Comparison of ENCODE assay signal across 17 cellular contexts in the genomic region with DNA sequence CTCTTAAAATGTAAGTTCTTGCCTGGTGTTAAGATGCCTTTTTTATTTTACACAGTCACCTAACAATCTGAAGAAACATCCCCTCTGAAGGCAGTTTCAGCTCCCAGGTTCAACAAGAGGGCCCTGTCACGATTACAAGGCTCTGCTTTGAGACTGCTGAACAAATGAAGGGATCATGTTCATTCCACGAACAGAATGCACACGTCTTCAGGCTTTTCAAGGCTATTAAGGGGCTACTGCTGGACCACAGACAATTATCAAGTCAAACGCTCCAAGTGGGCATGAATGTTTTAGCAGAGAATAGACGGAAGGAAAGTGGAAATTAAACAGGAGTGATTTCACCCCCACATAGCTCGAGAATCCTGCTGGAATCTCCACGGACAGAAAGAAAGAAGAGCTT.
DNase-seq lines count a peak whose midpoint lies in the region; ATAC-seq and TF ChIP-seq lines count a peak whose summit lies in the region.
"Had no signal": no experiment of that assay in that cellular context is flagged by ENCODE, and none has a peak within 500 bp of the region (broad histone marks: within the 10 kb centered on the region; RNA-seq: fewer than 3 reads in every experiment).

No MANE protein-coding gene starts in this region.

- H3K23ac ChIP-seq in mesenchymal stem cell (ENCODE audit: low read length in 2 of 2) = no peak overlapping the region

- no peak overlapping the region for H2BK120ac ChIP-seq in mesenchymal stem cell (ENCODE audit: low read depth, low read length)

- no peaks in the 10 kb centered on the region for H3K9me2 ChIP-seq in GM23248 (ENCODE audit: insufficient read depth)

- H3K4me1 ChIP-seq in GM23248 (ENCODE audit: insufficient read depth) (peaks cover 31% of the 10 kb centered on the region), breast epithelium (no peaks in the 10 kb centered on the region), mesenchymal stem cell (ENCODE audit: control insufficient read depth, insufficient read depth, low read depth, low read length) (peaks cover 5% of the 10 kb centered on the region), subcutaneous abdominal adipose tissue (ENCODE audit: control insufficient read depth in 5 of 5, insufficient read depth in 5 of 5, low read length in 5 of 5) (peaks cover 0 to 14% (median 3%) of the 10 kb centered on the region in 5 donors)

- H3K9ac ChIP-seq in GM23248 (no peak overlapping the region), mesenchymal stem cell (ENCODE audit: low read length) (peak overlapping the region; percentile 91), subcutaneous abdominal adipose tissue (ENCODE audit: low read length in 5 of 5) (no peak overlapping the region)

- no peak overlapping the region for H2BK5ac ChIP-seq in mesenchymal stem cell (ENCODE audit: low read depth, low read length, poor library complexity, severe bottlenecking)

- no peak for DNase-seq in GM23248
- DNase-seq in breast epithelium (ENCODE audit: low spot score in 2 of 2) = no peak
- no peak for DNase-seq in mesenchymal stem cell
- no peak for DNase-seq in SHP77 (lab: John Stamatoyannopoulos, UW)
- DNase-seq in activated effector memory CD4-positive, alpha-beta T cell treated with anti-CD3 and anti-CD28 coated beads, Interleukin-2, amount 50 U/mL, for 16 hours = no peak
- DNase-seq in activated T-cell treated with anti-CD3 and anti-CD28 coated beads, Interleukin-2, amount 50 U/mL, for 48 hours = no peak
- DNase-seq: activated CD4-positive, alpha-beta memory T cell treated with anti-CD3 and anti-CD28 coated beads for 36 hours; cortex of kidney; erythroblast; H7; naive thymus-derived CD8-positive, alpha-beta T cell; NCI-H187 treated with DMSO at 0.1 percent for 48 hours; NCI-H524; SW 1271 had no signal

- H4K91ac ChIP-seq in mesenchymal stem cell (ENCODE audit: low read length) = no peak overlapping the region

- no peak for ATAC-seq in GM21528 (IDR thresholded peaks at IDR 0.05; ENCODE audit: low FRiP score, unreplicated experiment)
- ATAC-seq: left lobe of liver; naive thymus-derived CD8-positive, alpha-beta T cell had no signal

- no peak overlapping the region for H3K18ac ChIP-seq in mesenchymal stem cell (ENCODE audit: low read depth in 1 of 2, low read length in 2 of 2)

- H3K4me3 ChIP-seq in GM23248 (no peak overlapping the region), breast epithelium (no peak overlapping the region), mesenchymal stem cell (ENCODE audit: insufficient read depth in 1 of 2, low read depth in 1 of 2, low read length in 2 of 2) (no peak overlapping the region), subcutaneous abdominal adipose tissue (ENCODE audit: low read depth in 1 of 5, low read length in 5 of 5) (no peak overlapping the region)

- no peaks in the 10 kb centered on the region for H3K79me1 ChIP-seq in mesenchymal stem cell (replicated peaks; ENCODE audit: low read length, poor library complexity, severe bottlenecking)

- H2BK15ac ChIP-seq in mesenchymal stem cell (ENCODE audit: low read depth, poor library complexity, severe bottlenecking) = no peak overlapping the region

- in situ Hi-C loops in GM23248 (cut with MboI) = loop anchor here (25.0 kb wide), 1 partner anchor 757 kb away; no protein-coding TSS in a partner anchor

- WGBS in GM23248 (ENCODE audit: low coverage in 1 of 2, low lambda C conversion rate in 2 of 2, missing lambda C conversion rate in 2 of 2), 2 experiments = 79 to 83% methylated on average over 7 of the region's 7 CpGs
- 91% methylated on average over 5 of the region's 7 CpGs for WGBS in mesenchymal stem cell

- TF ChIP-seq CTCF in breast epithelium (IDR thresholded peaks at IDR 0.05) = no peak

- H2AFZ ChIP-seq in GM23248 (peak overlapping the region; percentile 83), mesenchymal stem cell (ENCODE audit: low read depth, low read length) (no peak overlapping the region)

- H4K8ac ChIP-seq in mesenchymal stem cell (ENCODE audit: low read length) = no peak overlapping the region

- H3K4me2 ChIP-seq in GM23248 (ENCODE audit: unreplicated experiment) (no peak overlapping the region), mesenchymal stem cell (ENCODE audit: low read length, poor library complexity, severe bottlenecking) (no peak overlapping the region)

- H2AK5ac ChIP-seq in mesenchymal stem cell (ENCODE audit: low read length, severe bottlenecking) = no peak overlapping the region

- intact Hi-C loops in breast epithelium (cut with DNase I; ENCODE audit: low total_unique reads) = no loop called here

- H3F3A ChIP-seq in GM23248 (ENCODE audit: insufficient read depth) = peaks cover 27% of the 10 kb centered on the region

- no peaks in the 10 kb centered on the region for H3K79me2 ChIP-seq in GM23248 (ENCODE audit: insufficient read depth)

- no peak overlapping the region for H3K4ac ChIP-seq in mesenchymal stem cell (ENCODE audit: low read depth in 1 of 2, low read length in 2 of 2)

- H3K36me3 ChIP-seq in GM23248 (ENCODE audit: low read depth) (no peaks in the 10 kb centered on the region), breast epithelium (no peaks in the 10 kb centered on the region), mesenchymal stem cell (ENCODE audit: control insufficient read depth in 1 of 2, insufficient read depth in 2 of 2, low read depth in 1 of 2, low read length in 2 of 2) (no peaks in the 10 kb centered on the region), subcutaneous abdominal adipose tissue (ENCODE audit: control insufficient read depth in 5 of 5, insufficient read depth in 5 of 5, low read length in 5 of 5) (no peaks in the 10 kb centered on the region)

- no peak overlapping the region for H3K27ac ChIP-seq in GM23248
- H3K27ac ChIP-seq in breast epithelium = peak overlapping the region; percentile 88 to 94
- H3K27ac ChIP-seq in mesenchymal stem cell (ENCODE audit: low read length, poor library complexity, severe bottlenecking) = no peak overlapping the region
- H3K27ac ChIP-seq in subcutaneous abdominal adipose tissue (ENCODE audit: low read depth, low read length) = peak overlapping the region; percentile 71

- H3K27me3 ChIP-seq in GM23248 (replicated peaks; ENCODE audit: insufficient read depth) = no peaks in the 10 kb centered on the region
- no peaks in the 10 kb centered on the region for H3K27me3 ChIP-seq in breast epithelium
- no peaks in the 10 kb centered on the region for H3K27me3 ChIP-seq in mesenchymal stem cell (ENCODE audit: control insufficient read depth in 1 of 2, insufficient read depth in 1 of 2, low read length in 2 of 2)
- no peaks in the 10 kb centered on the region for H3K27me3 ChIP-seq in subcutaneous abdominal adipose tissue (ENCODE audit: control insufficient read depth in 5 of 5, insufficient read depth in 4 of 5, low read length in 5 of 5)

- no peaks in the 10 kb centered on the region for H4K20me1 ChIP-seq in GM23248 (ENCODE audit: insufficient read depth)

- H2BK12ac ChIP-seq in mesenchymal stem cell (ENCODE audit: low read length in 2 of 2) = no peak overlapping the region

- no peak overlapping the region for H3K14ac ChIP-seq in mesenchymal stem cell (ENCODE audit: low read length in 2 of 2)

- TF ChIP-seq POLR2A in breast epithelium (IDR thresholded peaks at IDR 0.05) = no peak

- H3K9me3 ChIP-seq in GM23248 (ENCODE audit: low read depth) = no peaks in the 10 kb centered on the region
- H3K9me3 ChIP-seq in breast epithelium = no peaks in the 10 kb centered on the region
- H3K9me3 ChIP-seq in mesenchymal stem cell (ENCODE audit: control insufficient read depth, low read length) = no peaks in the 10 kb centered on the region
- H3K9me3 ChIP-seq in subcutaneous abdominal adipose tissue (ENCODE audit: control insufficient read depth in 5 of 5, low read length in 5 of 5) = no peaks in the 10 kb centered on the region

Comparison
In these comparisons a context has a peak if more than half of its experiments do, and no peak if none do; other contexts are left out.
1. H3K27ac ChIP-seq: peak in breast epithelium (2 of 2) and subcutaneous abdominal adipose tissue (single experiment); none in GM23248 (single experiment) and mesenchymal stem cell (single experiment).